In the genomic region with DNA sequence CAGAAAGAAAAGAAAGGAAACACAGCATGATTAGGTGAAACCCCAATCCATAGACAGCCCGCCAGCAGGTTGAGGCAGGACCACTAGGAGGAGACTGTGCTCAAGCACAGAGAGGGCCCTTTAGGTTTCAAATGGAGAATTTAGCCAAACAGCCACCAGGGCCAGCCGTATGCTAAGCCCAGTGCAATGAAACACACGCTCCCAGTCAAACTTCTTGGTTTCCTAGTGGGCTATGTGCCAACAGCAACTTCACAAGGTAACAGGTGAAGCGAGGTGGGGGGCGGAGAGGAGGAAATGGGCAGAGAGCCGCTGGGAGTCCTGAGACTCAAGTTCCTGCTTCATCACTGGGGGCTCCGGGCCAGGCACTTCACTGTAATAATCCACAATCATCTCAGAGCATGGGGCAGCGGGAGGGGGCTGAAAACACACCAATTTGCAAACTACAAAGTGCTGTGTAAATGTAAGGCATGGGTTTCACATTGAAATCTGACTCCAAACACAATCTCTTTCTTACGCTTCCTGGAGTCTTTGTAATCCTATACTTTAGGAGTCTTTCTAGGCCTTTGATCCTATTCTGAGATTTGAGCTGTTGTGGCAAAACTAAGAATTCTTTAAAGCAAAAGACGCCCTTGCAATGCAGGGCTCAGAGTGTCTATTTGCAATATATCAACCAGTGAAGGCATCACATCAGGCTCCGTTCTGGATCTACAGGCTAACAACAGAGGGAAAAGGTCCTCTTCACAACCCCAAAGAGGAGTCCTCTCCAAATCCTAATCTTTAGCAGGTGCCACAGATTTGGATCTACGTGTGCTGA, we compare ENCODE assay signal across 8 cellular contexts.
DNase-seq lines count a peak whose midpoint lies in the region; ATAC-seq and TF ChIP-seq lines count a peak whose summit lies in the region.

No MANE protein-coding gene starts in this region.

- ATAC-seq in HG03175 (IDR thresholded peaks at IDR 0.05; ENCODE audit: unreplicated experiment) (peak; percentile 56), upper lobe of right lung (peak; percentile 96)
- ATAC-seq in activated CD8-positive, alpha-beta T cell treated with anti-CD3 and anti-CD28 coated beads, Interleukin-2, amount 10 ng/mL, durations not matched to agents 7 days and 5 days, result peak; percentile 96

- CTCF ChIA-PET in activated CD8-positive, alpha-beta T cell treated with anti-CD3 and anti-CD28 coated beads, Interleukin-2, amount 10 ng/mL, durations not matched to agents 7 days and 5 days (lab: Charles Lee), result interaction anchor here (1.1 to 6.5 kb wide), 21 partner anchors 8 to 215 kb away, joined by 3 to 112 read pairs (median 8); no protein-coding TSS in a partner anchor

- no peaks in the 10 kb centered on the region for H3K36me3 ChIP-seq in upper lobe of right lung

- POLR2A ChIA-PET in activated CD8-positive, alpha-beta T cell treated with anti-CD3 and anti-CD28 coated beads, Interleukin-2, amount 10 ng/mL, durations not matched to agents 7 days and 5 days (lab: Charles Lee), result interaction anchor here (1.3 kb wide), 1 partner anchor 121 kb away, joined by 4 read pairs; no protein-coding TSS in a partner anchor

- H3K4me1 ChIP-seq in upper lobe of right lung, result peaks cover 23% of the 10 kb centered on the region

- peak overlapping the region; percentile 88 for H3K27ac Mint-ChIP-seq in activated CD8-positive, alpha-beta T cell treated with anti-CD3 and anti-CD28 coated beads, Interleukin-2, amount 10 ng/mL, durations not matched to agents 7 days and 5 days
- H3K27ac Mint-ChIP-seq in endothelial cell (ENCODE audit: unreplicated experiment) (peak overlapping the region; percentile 20), nephron (peak overlapping the region; percentile 31 to 96 (median 90))

- no peaks in the 10 kb centered on the region for H3K9me3 Mint-ChIP-seq in activated CD8-positive, alpha-beta T cell treated with anti-CD3 and anti-CD28 coated beads, Interleukin-2, amount 10 ng/mL, durations not matched to agents 7 days and 5 days (ENCODE audit: insufficient read depth)
- H3K9me3 Mint-ChIP-seq in endothelial cell (ENCODE audit: unreplicated experiment) (no peaks in the 10 kb centered on the region), nephron (no peaks in the 10 kb centered on the region)

- TF ChIP-seq CTCF in C4-2B (conservative IDR thresholded peaks at IDR 0.05) (peak; percentile 66), endothelial cell (IDR thresholded peaks at IDR 0.05; ENCODE audit: unreplicated experiment) (peak; percentile 63), nephron (IDR thresholded peaks at IDR 0.05; ENCODE audit: unreplicated experiment in 3 of 3) (peak; percentile 66 to 74 (median 68)), upper lobe of right lung (IDR thresholded peaks at IDR 0.05) (peak; percentile 65)

- no peaks in the 10 kb centered on the region for H3K27me3 ChIP-seq in upper lobe of right lung

- TF ChIP-seq POLR2A in GM19193 (IDR thresholded peaks at IDR 0.05; ENCODE audit: extremely low read depth, insufficient read depth, insufficient read length), result peak; percentile 29

- intact Hi-C loops in upper lobe of right lung (cut with DNase I), result loop anchor here (5.0 kb wide), 1 partner anchor 121 kb away; no protein-coding TSS in a partner anchor

- H3K4me3 Mint-ChIP-seq in activated CD8-positive, alpha-beta T cell treated with anti-CD3 and anti-CD28 coated beads, Interleukin-2, amount 10 ng/mL, durations not matched to agents 7 days and 5 days, result peak overlapping the region; percentile 64
- H3K4me3 Mint-ChIP-seq in endothelial cell (ENCODE audit: unreplicated experiment) (no peak overlapping the region), nephron (peak overlapping the region in 2 of 3 experiments; percentile 34 to 37)

- peak; percentile 63 for DNase-seq in NCI-H69 (lab: John Stamatoyannopoulos, UW)
- peak; percentile 79 for DNase-seq in activated CD8-positive, alpha-beta T cell treated with anti-CD3 and anti-CD28 coated beads, Interleukin-2, amount 10 ng/mL, durations not matched to agents 7 days and 5 days
- DNase-seq in endothelial cell (ENCODE audit: low spot score), result peak; percentile 54
- DNase-seq in upper lobe of right lung, result peak; percentile 70

- no peaks in the 10 kb centered on the region for H3K27me3 Mint-ChIP-seq in activated CD8-positive, alpha-beta T cell treated with anti-CD3 and anti-CD28 coated beads, Interleukin-2, amount 10 ng/mL, durations not matched to agents 7 days and 5 days (ENCODE audit: low read depth)
- H3K27me3 Mint-ChIP-seq in endothelial cell (ENCODE audit: unreplicated experiment) (no peaks in the 10 kb centered on the region), nephron (ENCODE audit: low read depth) (no peaks in the 10 kb centered on the region)

- no peak overlapping the region for H3K4me3 ChIP-seq in upper lobe of right lung

- H3K4me1 Mint-ChIP-seq in activated CD8-positive, alpha-beta T cell treated with anti-CD3 and anti-CD28 coated beads, Interleukin-2, amount 10 ng/mL, durations not matched to agents 7 days and 5 days (ENCODE audit: low read depth), result peaks cover 33% of the 10 kb centered on the region
- H3K4me1 Mint-ChIP-seq in endothelial cell (ENCODE audit: unreplicated experiment) (peaks cover 44% of the 10 kb centered on the region), nephron (peaks cover 43% of the 10 kb centered on the region)

- H3K27ac ChIP-seq in C4-2B (no peak overlapping the region), upper lobe of right lung (peak overlapping the region; percentile 17)

- H3K36me3 Mint-ChIP-seq in activated CD8-positive, alpha-beta T cell treated with anti-CD3 and anti-CD28 coated beads, Interleukin-2, amount 10 ng/mL, durations not matched to agents 7 days and 5 days (ENCODE audit: low read depth), result peaks cover 11% of the 10 kb centered on the region
- H3K36me3 Mint-ChIP-seq in endothelial cell (ENCODE audit: low read depth, unreplicated experiment) (peaks cover 8% of the 10 kb centered on the region), nephron (ENCODE audit: low read depth) (no peaks in the 10 kb centered on the region)

- H3K9me3 ChIP-seq in upper lobe of right lung, result no peaks in the 10 kb centered on the region

Comparison
In these comparisons a context has a peak if more than half of its experiments do, and no peak if none do; other contexts are left out.
1. H3K27ac Mint-ChIP-seq: peak in every context shown above with its lines; median percentile 90 in nephron; 88 in activated CD8-positive, alpha-beta T cell treated with anti-CD3 and anti-CD28 coated beads, Interleukin-2, amount 10 ng/mL, durations not matched to agents 7 days and 5 days; 20 in endothelial cell.